Comparison of ENCODE assay signal across 8 cellular contexts in the genomic region with DNA sequence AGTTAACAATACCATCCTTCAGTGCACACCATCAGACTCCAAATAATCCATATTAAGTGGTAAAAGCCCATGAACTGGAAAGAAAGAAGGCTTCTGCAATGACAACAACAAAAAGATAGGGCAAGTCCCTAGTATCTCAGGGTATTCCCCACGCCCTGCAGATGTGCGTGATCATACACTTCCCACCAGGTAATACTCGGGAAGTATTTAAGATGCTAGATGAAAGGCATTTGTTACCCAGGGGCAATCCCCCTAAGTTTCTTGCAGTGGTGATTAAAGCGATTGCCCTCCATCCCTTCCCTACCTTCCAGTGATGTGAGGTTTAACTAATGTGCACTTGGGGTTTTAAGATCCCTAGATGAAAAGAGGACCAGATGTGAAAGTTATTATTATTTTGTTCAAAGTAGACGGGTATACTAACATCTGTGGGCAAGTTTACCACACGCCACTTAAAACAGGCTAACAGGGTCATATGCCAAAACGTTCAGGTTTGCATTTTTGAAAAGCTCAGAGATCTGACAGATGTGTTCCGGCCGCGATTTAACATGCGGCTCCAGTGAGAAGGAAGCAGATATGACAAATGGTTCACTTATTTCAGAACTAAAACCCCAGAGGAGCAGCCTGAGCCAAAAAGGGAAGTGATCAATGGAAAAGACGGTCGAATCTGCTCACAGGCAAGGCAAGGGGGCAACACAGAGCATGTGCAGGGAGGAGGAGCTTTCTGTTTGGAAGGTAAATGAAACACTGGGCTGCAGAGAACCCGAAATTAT.
DNase-seq lines count a peak whose midpoint lies in the region; ATAC-seq and TF ChIP-seq lines count a peak whose summit lies in the region.

No MANE protein-coding gene starts in this region.

- no peaks in the 10 kb centered on the region for H3K79me2 ChIP-seq in OCI-LY3 (ENCODE audit: low read length)

- ATAC-seq in GM18505 (IDR thresholded peaks at IDR 0.05; ENCODE audit: unreplicated experiment) (peak; percentile 96), HG02763 (IDR thresholded peaks at IDR 0.05; ENCODE audit: unreplicated experiment) (peak; percentile 97)

- peak overlapping the region; percentile 99 for H3K27ac ChIP-seq in OCI-LY3 (ENCODE audit: low read length)

- TF ChIP-seq CTCF in OCI-LY3 (IDR thresholded peaks at IDR 0.05; ENCODE audit: low read depth, low read length), result no peak

- H4K20me1 ChIP-seq in OCI-LY3 (ENCODE audit: insufficient read depth, low read length), result no peaks in the 10 kb centered on the region

- H3K27me3 ChIP-seq in OCI-LY3 (ENCODE audit: low read depth, low read length), result no peaks in the 10 kb centered on the region
- no peaks in the 10 kb centered on the region for H3K27me3 ChIP-seq in adipocyte (replicated peaks; ENCODE audit: control insufficient read depth, insufficient read depth, low read length)

- H2AFZ ChIP-seq in OCI-LY3 (ENCODE audit: low read depth, low read length), result no peak overlapping the region

- H3K36me3 ChIP-seq in OCI-LY3 (replicated peaks; ENCODE audit: low read depth, low read length), result no peaks in the 10 kb centered on the region
- no peaks in the 10 kb centered on the region for H3K36me3 ChIP-seq in adipocyte (ENCODE audit: control insufficient read depth, insufficient read depth, low read length, severe bottlenecking)

- DNase-seq in adipocyte (ENCODE audit: low read depth) (peak; percentile 13), COLO668 (lab: John Stamatoyannopoulos, UW; ENCODE audit: unreplicated experiment) (no peak), NCI-H526 (lab: John Stamatoyannopoulos, UW) (no peak), GDM1 (lab: John Stamatoyannopoulos, UW) (no peak)
- DNase-seq in stimulated activated CD8-positive, alpha-beta memory T cell treated with anti-CD3 and anti-CD28 coated beads, Interleukin-7, amount 100 ng/mL, for 48 hours (ENCODE audit: extremely low read depth in 1 of 2, low read depth in 1 of 2), result peak; percentile 29 to 67

- peak overlapping the region; percentile 88 for H3K4me2 ChIP-seq in OCI-LY3 (ENCODE audit: low read length)

- peak overlapping the region; percentile 67 for H3K4me3 ChIP-seq in OCI-LY3 (ENCODE audit: low read length)
- H3K4me3 ChIP-seq in adipocyte (ENCODE audit: low read length), result peak overlapping the region; percentile 57

- H3K9ac ChIP-seq in OCI-LY3 (ENCODE audit: low read length) (peak overlapping the region; percentile 63), adipocyte (ENCODE audit: low read length) (peak overlapping the region; percentile 20)

- no peaks in the 10 kb centered on the region for H3K9me3 ChIP-seq in OCI-LY3 (ENCODE audit: insufficient read depth, low read length)
- H3K9me3 ChIP-seq in adipocyte (ENCODE audit: control insufficient read depth, low read length), result no peaks in the 10 kb centered on the region

- no peak for TF ChIP-seq POLR2A in GM18505 (IDR thresholded peaks at IDR 0.05; ENCODE audit: borderline replicate concordance, extremely low read depth, insufficient read depth, insufficient read length)

- peaks cover 37% of the 10 kb centered on the region for H3K4me1 ChIP-seq in OCI-LY3 (ENCODE audit: low read length)
- H3K4me1 ChIP-seq in adipocyte (ENCODE audit: control insufficient read depth, insufficient read depth, low read length), result peaks cover 5% of the 10 kb centered on the region

Comparison
In these comparisons a context has a peak if more than half of its experiments do, and no peak if none do; other contexts are left out.
1. DNase-seq: peak in adipocyte (single experiment) and stimulated activated CD8-positive, alpha-beta memory T cell treated with anti-CD3 and anti-CD28 coated beads, Interleukin-7, amount 100 ng/mL, for 48 hours (2 of 2); none in COLO668 (single experiment), NCI-H526 (0 of 2) and GDM1 (single experiment).